In genomic region chrX:48728653-48729052, GRCh38 we compare ENCODE assay signal across 25 cellular contexts. TPM values are rescaled to one million over a fixed set of nuclear protein-coding genes. Genes with fewer than 3 reads are reported as not detected.
"Had no signal": no experiment of that assay in that cellular context is flagged by ENCODE, and none has a peak within 500 bp of the region (broad histone marks: within the 10 kb centered on the region; RNA-seq: fewer than 3 reads in every experiment).

No MANE protein-coding gene starts in this region.

- H3K4me1 ChIP-seq: esophagus muscularis mucosa, gastrocnemius medialis, parathyroid adenoma, testis, uterus had no signal

- H3K9me3 ChIP-seq: esophagus muscularis mucosa, gastrocnemius medialis, testis, uterus had no signal

- ATAC-seq: activated T-cell treated with anti-CD3 and anti-CD28 coated beads, Interleukin-2, amount 50 U/mL, for 4 hours; gastrocnemius medialis; left ventricle myocardium superior; right cardiac atrium; SK-N-SH treated with all-trans-retinoic acid at 6 μM for 48 hours had no signal

- H3K4me3 ChIP-seq: dorsolateral prefrontal cortex, esophagus muscularis mucosa, gastrocnemius medialis, testis, uterus had no signal

- H3K36me3 ChIP-seq: brain microvascular endothelial cell, esophagus muscularis mucosa, gastrocnemius medialis, uterus had no signal

- H3K27me3 Mint-ChIP-seq: activated B cell treated with CpG ODN at 0.5 μM for 24 hours; activated naive CD4-positive, alpha-beta T cell treated with anti-CD3 and anti-CD28 coated beads, Interleukin-2, amount 50 U/mL, for 24 hours had no signal

- DNase-seq: activated B cell treated with CpG ODN at 0.5 μM for 24 hours; activated CD4-positive, alpha-beta T cell treated with anti-CD3 and anti-CD28 coated beads for 4 hours; activated gamma-delta T cell; activated T-cell treated with anti-CD3 and anti-CD28 coated beads, Interleukin-2, amount 50 U/mL, for 4 hours; aorta; brain microvascular endothelial cell; central memory CD4-positive, alpha-beta T cell; dorsolateral prefrontal cortex; gastrocnemius medialis; head of caudate nucleus; hypothalamus; left ventricle myocardium superior; mammary epithelial cell; nephron progenitor cell; right cardiac atrium; stimulated activated CD4-positive, alpha-beta T cell treated with anti-CD3 and anti-CD28 coated beads, Interleukin-4, amount 100 ng/mL, for 4 hours; T-helper 9 cell; testis; uterus had no signal

- H3K4me1 Mint-ChIP-seq: activated B cell treated with CpG ODN at 0.5 μM for 24 hours, mesothelial cell of epicardium had no signal

- H3K9me3 Mint-ChIP-seq: activated B cell treated with CpG ODN at 0.5 μM for 24 hours had no signal

- H3K27me3 ChIP-seq: brain microvascular endothelial cell, esophagus muscularis mucosa, gastrocnemius medialis, testis, uterus had no signal

- H3K27ac ChIP-seq: brain microvascular endothelial cell, dorsolateral prefrontal cortex, esophagus muscularis mucosa, gastrocnemius medialis, parathyroid adenoma, testis, uterus had no signal

- H3K4me3 Mint-ChIP-seq: activated B cell treated with CpG ODN at 0.5 μM for 24 hours; activated naive CD4-positive, alpha-beta T cell treated with anti-CD3 and anti-CD28 coated beads, Interleukin-2, amount 50 U/mL, for 24 hours; activated T-cell treated with anti-CD3 and anti-CD28 coated beads, Interleukin-2, amount 50 U/mL, for 4 hours; mesothelial cell of epicardium; nephron progenitor cell had no signal

- H3K27ac Mint-ChIP-seq: activated B cell treated with CpG ODN at 0.5 μM for 24 hours; activated naive CD4-positive, alpha-beta T cell treated with anti-CD3 and anti-CD28 coated beads, Interleukin-2, amount 50 U/mL, for 24 hours; mesothelial cell of epicardium; nephron progenitor cell had no signal

RNA-seq across cellular contexts. Expression of gene GLOD5, which starts 32.9 kb away (rescaled TPM):
- total RNA-seq: activated B cell treated with CpG ODN at 0.5 μM for 24 hours; activated T-cell treated with anti-CD3 and anti-CD28 coated beads, Interleukin-2, amount 50 U/mL, for 4 hours; aorta; dorsolateral prefrontal cortex; esophagus muscularis mucosa; gastrocnemius medialis; left ventricle myocardium superior; mammary epithelial cell; mesothelial cell of epicardium; pulmonary artery endothelial cell; right cardiac atrium; testis; uterus had no signal
- polyA plus RNA-seq: mammary epithelial cell, right cardiac atrium had no signal

RNA-seq across cellular contexts. Expression of gene WAS, which starts 45.1 kb away (rescaled TPM):
- total RNA-seq: pulmonary artery endothelial cell had no signal

RNA-seq across cellular contexts. Expression of gene GATA1, which starts 57.7 kb away (rescaled TPM):
- total RNA-seq: activated B cell treated with CpG ODN at 0.5 μM for 24 hours, gastrocnemius medialis, left ventricle myocardium superior, mammary epithelial cell, mesothelial cell of epicardium, pulmonary artery endothelial cell, right cardiac atrium had no signal
- polyA plus RNA-seq: aorta, mammary epithelial cell, right cardiac atrium had no signal
